ENCODE assay signal across 1 cellular context in genomic region chr2:46651363-46652099, GRCh38.
TF ChIP-seq lines count a peak whose summit lies in the region.

No MANE protein-coding gene starts in this region.

TF ChIP-seq in GM12878, 131 proteins besides CTCF, POLR2A, EP300 and RAD21:
- TF ChIP-seq USF1 (IDR thresholded peaks at IDR 0.05; ENCODE audit: borderline replicate concordance, extremely low read length, insufficient read depth, low read depth, low read length) (no peak), ZNF622 (IDR thresholded peaks at IDR 0.05) (no peak), KAT2A (conservative IDR thresholded peaks at IDR 0.05; ENCODE audit: control insufficient read depth, low read depth, low read length) (no peak), POLR2AphosphoS2 (IDR thresholded peaks at IDR 0.05; ENCODE audit: low read depth, low read length) (no peak), SMAD1 (IDR thresholded peaks at IDR 0.05; ENCODE audit: low read depth, partially characterized antibody) (no peak), NBN (IDR thresholded peaks at IDR 0.05) (no peak), HCFC1 (IDR thresholded peaks at IDR 0.05; ENCODE audit: low read length) (no peak), PBX3 (IDR thresholded peaks at IDR 0.05; ENCODE audit: insufficient replicate concordance, low read depth, low read length) (no peak), RELB (IDR thresholded peaks at IDR 0.05; ENCODE audit: low read depth) (no peak), ELK1 (IDR thresholded peaks at IDR 0.05; ENCODE audit: low read depth, low read length) (no peak), SP1 (IDR thresholded peaks at IDR 0.05; ENCODE audit: low read depth, low read length) (no peak), FOXM1 (IDR thresholded peaks at IDR 0.05; ENCODE audit: low read depth, low read length) (no peak), MAX (IDR thresholded peaks at IDR 0.05; ENCODE audit: low read depth, low read length) (no peak), SRF (IDR thresholded peaks at IDR 0.05; ENCODE audit: low read depth in 2 of 2, low read length in 2 of 2) (no peak), CHD2 (IDR thresholded peaks at IDR 0.05; ENCODE audit: borderline replicate concordance, low read depth, low read length) (no peak), SREBF1 (IDR thresholded peaks at IDR 0.05; ENCODE audit: low read length) (no peak), ZNF207 (IDR thresholded peaks at IDR 0.05; ENCODE audit: borderline replicate concordance) (no peak), KLF5 (IDR thresholded peaks at IDR 0.05; ENCODE audit: partially characterized antibody) (no peak), TARDBP (IDR thresholded peaks at IDR 0.05; ENCODE audit: borderline replicate concordance) (no peak), RUNX3 (IDR thresholded peaks at IDR 0.05; ENCODE audit: low read length) (no peak)
